Comparison of ENCODE assay signal across 8 cellular contexts in genomic region chr3:51686512-51687215, GRCh38. TPM values are rescaled to one million over a fixed set of nuclear protein-coding genes. Genes with fewer than 3 reads are reported as not detected.
DNase-seq lines count a peak whose midpoint lies in the region; ATAC-seq and TF ChIP-seq lines count a peak whose summit lies in the region.

No MANE protein-coding gene starts in this region.

- no peak overlapping the region for H3K4me3 ChIP-seq in adrenal gland
- H3K4me3 ChIP-seq in right lobe of liver: no peak overlapping the region
- no peak overlapping the region for H3K4me3 ChIP-seq in prostate gland

- peak; percentile 63 for DNase-seq in COLO829 (ENCODE audit: low spot score)
- peak; percentile 57 to 98 (median 77) for DNase-seq in T-helper 2 cell
- DNase-seq in adrenal gland: peak in 6 of 7 donors; percentile 29 to 69 (median 57)
- peak in 1 of 3 donors; percentile 46 for DNase-seq in right lobe of liver
- peak; percentile 55 to 73 for DNase-seq in stimulated activated CD8-positive, alpha-beta memory T cell treated with anti-CD3 and anti-CD28 coated beads, Interleukin-4, amount 100 ng/mL, for 4 hours (ENCODE audit: low read depth in 2 of 2, low spot score in 1 of 2)
- no peak for DNase-seq in prostate gland (ENCODE audit: low spot score)
- DNase-seq in NCI-H2196 treated with DMSO at 0.1 percent for 48 hours (lab: John Stamatoyannopoulos, UW; ENCODE audit: unreplicated experiment): no peak

- no peaks in the 10 kb centered on the region for H3K9me3 ChIP-seq in adrenal gland (replicated peaks in 1 of 3)
- H3K9me3 ChIP-seq in right lobe of liver: no peaks in the 10 kb centered on the region
- no peaks in the 10 kb centered on the region for H3K9me3 ChIP-seq in prostate gland

- H3K27me3 ChIP-seq in adrenal gland (no peaks in the 10 kb centered on the region), right lobe of liver (no peaks in the 10 kb centered on the region), prostate gland (replicated peaks; ENCODE audit: insufficient read depth) (no peaks in the 10 kb centered on the region)

- peak overlapping the region in 2 of 5 donors; percentile 44 to 76 for H3K27ac ChIP-seq in adrenal gland
- H3K27ac ChIP-seq in right lobe of liver: peak overlapping the region in 1 of 3 donors; percentile 43
- no peak overlapping the region for H3K27ac ChIP-seq in prostate gland

- intact Hi-C loops in adrenal gland (cut with DNase I) (loop anchor here in 1 of 2 donors (10.0 kb wide), 1 partner anchor 302 kb away; the partner anchor contains the start of gene MANF), right lobe of liver (cut with DNase I) (no loop called here), prostate gland (cut with DNase I) (no loop called here)

- TF ChIP-seq CTCF in adrenal gland (IDR thresholded peaks at IDR 0.05) (no peak), right lobe of liver (IDR thresholded peaks at IDR 0.05) (no peak), prostate gland (IDR thresholded peaks at IDR 0.05) (no peak)

- WGBS in adrenal gland, 4 donors: 53 to 64% (median 60%) methylated on average over 8 to 10 of the region's 10 CpGs
- whole genome bisulfite sequencing in right lobe of liver (ENCODE audit: insufficient coverage, low coverage, low lambda C conversion rate, missing lambda C conversion rate): 75% methylated on average over 6 of the region's 10 CpGs
- 65% methylated on average over 10 of the region's 10 CpGs for WGBS in prostate gland

- H3K4me1 ChIP-seq in adrenal gland (replicated peaks in 1 of 2) (peaks cover 3 to 26% of the 10 kb centered on the region in 2 donors), right lobe of liver (peaks cover 0 to 3% (median 2%) of the 10 kb centered on the region in 4 donors), prostate gland (replicated peaks) (peaks cover 3% of the 10 kb centered on the region)

- peak; percentile 46 for ATAC-seq in HG02763 (IDR thresholded peaks at IDR 0.05; ENCODE audit: unreplicated experiment)
- ATAC-seq in right lobe of liver: peak; percentile 27 to 54 (median 49)

- H3K36me3 ChIP-seq in adrenal gland (replicated peaks in 1 of 2) (peaks cover 0 to 29% of the 10 kb centered on the region in 2 donors), right lobe of liver (peaks cover 0 to 33% (median 7%) of the 10 kb centered on the region in 4 donors), prostate gland (peaks cover 0 to 6% of the 10 kb centered on the region in 2 donors)

- TF ChIP-seq POLR2A in adrenal gland (IDR thresholded peaks at IDR 0.05): no peak
- no peak for TF ChIP-seq POLR2A in right lobe of liver (IDR thresholded peaks at IDR 0.05)
- TF ChIP-seq POLR2A in prostate gland (IDR thresholded peaks at IDR 0.05): no peak

RNA-seq across cellular contexts. Expression of gene TEX264, which starts 15.6 kb away (rescaled TPM):
- 100 to 1,000 TPM in 6 of 8 donors, 10 to 100 TPM in 2; 64.7 to 207 (median 138) TPM for total RNA-seq in adrenal gland
- 100 to 1,000 TPM; 121 to 174 (median 126) TPM for polyA plus RNA-seq in adrenal gland
- total RNA-seq in right lobe of liver: 10 to 100 TPM; 26.5 to 67.0 (median 40.8) TPM
- 100 to 1,000 TPM; 157 to 214 TPM for total RNA-seq in prostate gland

RNA-seq across cellular contexts. Expression of gene GRM2, which starts 20.2 kb away (rescaled TPM):
- total RNA-seq in adrenal gland (under 1 TPM in 6 of 8 donors, not detected in 2; 0.04 to 0.26 (median 0.16) TPM), right lobe of liver (1 to 10 TPM in 1 of 6 experiments, not detected in 5; 1.2 TPM), prostate gland (1 to 10 TPM in 1 of 2 donors, under 1 TPM in 1; 0.32 to 5.5 TPM)
- polyA plus RNA-seq in adrenal gland: under 1 TPM in 2 of 3 donors, not detected in 1; 0.34 to 0.48 TPM

Comparison
In these comparisons a context has a peak if more than half of its experiments do, and no peak if none do; other contexts are left out.
1. DNase-seq: peak in COLO829 (single experiment), T-helper 2 cell (5 of 5), adrenal gland (6 of 7) and stimulated activated CD8-positive, alpha-beta memory T cell treated with anti-CD3 and anti-CD28 coated beads, Interleukin-4, amount 100 ng/mL, for 4 hours (2 of 2); none in prostate gland (single experiment) and NCI-H2196 treated with DMSO at 0.1 percent for 48 hours (single experiment).